17 cellular contexts compared by ENCODE assay signal in genomic region chr18:51006061-51006818, GRCh38.
"Had no signal": no experiment of that assay in that cellular context is flagged by ENCODE, and none has a peak within 500 bp of the region (broad histone marks: within the 10 kb centered on the region; RNA-seq: fewer than 3 reads in every experiment).

No MANE protein-coding gene starts in this region.

- DNase-seq: activated CD4-positive, alpha-beta memory T cell treated with anti-CD3 and anti-CD28 coated beads for 36 hours; activated CD4-positive, alpha-beta T cell treated with anti-CD3 and anti-CD28 coated beads for 36 hours; activated CD8-positive, alpha-beta memory T cell treated with anti-CD3 and anti-CD28 coated beads, Interleukin-2, amount 10 ng/mL, durations not matched to agents 7 days and 5 days; activated naive CD4-positive, alpha-beta T cell treated with anti-CD3 and anti-CD28 coated beads, Interleukin-2, amount 50 U/mL, for 16 hours; activated T-cell treated with anti-CD3 and anti-CD28 coated beads, Interleukin-2, amount 50 U/mL, for 1 hour; caudate nucleus; esophagus squamous epithelium; immature natural killer cell; left colon; naive thymus-derived CD8-positive, alpha-beta T cell; pancreas; stimulated activated CD4-positive, alpha-beta T cell treated with anti-CD3 and anti-CD28 coated beads, Interleukin-4, amount 100 ng/mL, for 24 hours; stimulated activated naive CD4-positive, alpha-beta T cell; tibial artery had no signal

- H3K36me3 ChIP-seq: esophagus squamous epithelium, pancreas, tibial artery had no signal

- H3K9me3 ChIP-seq: esophagus squamous epithelium, pancreas, tibial artery had no signal

- H3K27ac ChIP-seq: esophagus squamous epithelium, pancreas, skin epidermis, tibial artery, VCaP had no signal

- ATAC-seq: activated CD4-positive, alpha-beta T cell treated with anti-CD3 and anti-CD28 coated beads for 36 hours; activated CD8-positive, alpha-beta memory T cell treated with anti-CD3 and anti-CD28 coated beads, Interleukin-2, amount 10 ng/mL, durations not matched to agents 7 days and 5 days; left colon; naive thymus-derived CD8-positive, alpha-beta T cell; pancreas had no signal

- FAIRE-seq: colon, pancreas had no signal

- H3K4me3 ChIP-seq: esophagus squamous epithelium, pancreas, skin epidermis, tibial artery had no signal

- H3K27me3 ChIP-seq: esophagus squamous epithelium, pancreas, tibial artery had no signal

- H3K4me1 ChIP-seq: esophagus squamous epithelium, pancreas, tibial artery had no signal
